Comparison of ENCODE assay signal across 16 cellular contexts in the genomic region with DNA sequence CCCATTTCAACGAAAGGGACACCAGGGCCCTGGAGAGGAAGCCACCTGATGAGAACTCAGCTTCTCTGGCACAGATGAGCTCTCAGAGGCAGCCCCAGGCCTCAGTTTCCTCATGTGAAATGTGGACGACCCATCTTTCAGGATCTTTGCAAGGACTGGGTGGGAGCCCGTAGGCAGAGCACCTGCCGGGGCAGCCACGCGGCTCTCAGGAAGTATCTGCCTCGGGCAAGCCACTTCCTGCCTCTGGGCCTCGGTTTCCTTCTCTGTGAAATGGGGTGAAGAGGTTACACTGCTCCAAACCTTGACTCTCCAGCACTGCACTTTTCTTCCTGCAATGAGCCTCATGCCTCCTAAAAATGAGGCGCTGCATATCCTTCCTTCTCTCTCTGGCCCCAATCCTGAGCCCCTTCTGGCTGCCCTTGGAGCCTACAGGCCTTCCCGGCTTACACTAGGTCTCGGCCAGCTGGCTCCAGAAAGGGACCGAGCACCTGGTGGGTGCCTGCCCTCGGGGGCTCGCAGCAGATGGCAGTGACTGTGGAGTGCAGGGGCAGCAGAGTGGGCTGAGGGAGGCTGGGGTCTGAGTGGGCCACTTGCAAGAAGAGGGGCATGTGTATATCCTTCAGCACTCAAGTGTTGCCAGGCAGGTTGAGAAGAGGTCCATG. TPM values are rescaled to one million over a fixed set of nuclear protein-coding genes. Genes with fewer than 3 reads are reported as not detected.
DNase-seq lines count a peak whose midpoint lies in the region; ATAC-seq and TF ChIP-seq lines count a peak whose summit lies in the region.
"Had no signal": no experiment of that assay in that cellular context is flagged by ENCODE, and none has a peak within 500 bp of the region (broad histone marks: within the 10 kb centered on the region; RNA-seq: fewer than 3 reads in every experiment).

No MANE protein-coding gene starts in this region.

- H3K36me3 ChIP-seq in BLaER1 treated with 17β-estradiol and CSF1 and Interleukin-3, amounts not matched to agents 10 nM and 100 nM: peaks cover 0 to 23% (median 0%) of the 10 kb centered on the region in 11 experiments; a peak in 7 of 22 replicates
- H3K36me3 ChIP-seq in testis (ENCODE audit: low read depth, missing control alignments): no peaks in the 10 kb centered on the region
- peaks cover 6% of the 10 kb centered on the region for H3K36me3 ChIP-seq in WERI-Rb-1
- H3K36me3 ChIP-seq: uterus had no signal

- peaks cover 68 to 79% (median 74%) of the 10 kb centered on the region in 11 experiments for H4K20me1 ChIP-seq in BLaER1 treated with 17β-estradiol and CSF1 and Interleukin-3, amounts not matched to agents 10 nM and 100 nM

- intact Hi-C loops in testis (cut with DNase I; ENCODE audit: low total_unique reads): no loop called here

- H3K4me2 ChIP-seq in BLaER1 treated with 17β-estradiol and CSF1 and Interleukin-3, amounts not matched to agents 10 nM and 100 nM: peak overlapping the region; percentile 91 to 98 (median 95)

- H3K27me3 ChIP-seq in BLaER1 treated with 17β-estradiol and CSF1 and Interleukin-3, amounts not matched to agents 10 nM and 100 nM: no peaks in the 10 kb centered on the region
- H3K27me3 ChIP-seq in layer of hippocampus (ENCODE audit: control insufficient read depth, insufficient read depth, low read length) (no peaks in the 10 kb centered on the region), testis (no peaks in the 10 kb centered on the region), WERI-Rb-1 (ENCODE audit: insufficient read depth, low read depth, severe bottlenecking) (no peaks in the 10 kb centered on the region)
- H3K27me3 ChIP-seq: uterus had no signal

- TF ChIP-seq POLR2A in testis (IDR thresholded peaks at IDR 0.05): no peak

- H3K27me3 Mint-ChIP-seq in activated T-helper 17 cell treated with anti-CD3 and anti-CD28 coated beads, Interleukin-2, amount 50 U/mL, for 72 hours: no peaks in the 10 kb centered on the region

- peak overlapping the region in 6 of 10 experiments; percentile 1 to 98 (median 16); a peak in 5 of 20 replicates for H3K4me3 ChIP-seq in BLaER1 treated with 17β-estradiol and CSF1 and Interleukin-3, amounts not matched to agents 10 nM and 100 nM
- H3K4me3 ChIP-seq in HFF-Myc (replicated peaks; ENCODE audit: low read depth, low read length) (peak overlapping the region; percentile 85), testis (no peak overlapping the region), WERI-Rb-1 (ENCODE audit: low read depth, low read length) (no peak overlapping the region)
- H3K4me3 ChIP-seq: heart right ventricle, uterus had no signal

- H3K27ac ChIP-seq in BLaER1 treated with 17β-estradiol and CSF1 and Interleukin-3, amounts not matched to agents 10 nM and 100 nM: peak overlapping the region in 5 of 11 experiments; percentile 2 to 92 (median 11); a peak in 4 of 22 replicates
- H3K27ac ChIP-seq in layer of hippocampus (ENCODE audit: low read depth, low read length) (peak overlapping the region; percentile 10), testis (no peak overlapping the region), WERI-Rb-1 (no peak overlapping the region)

- peaks cover 38% of the 10 kb centered on the region for H3K4me1 Mint-ChIP-seq in activated T-helper 17 cell treated with anti-CD3 and anti-CD28 coated beads, Interleukin-2, amount 50 U/mL, for 72 hours

- H3K9me3 Mint-ChIP-seq in activated T-helper 17 cell treated with anti-CD3 and anti-CD28 coated beads, Interleukin-2, amount 50 U/mL, for 72 hours: no peaks in the 10 kb centered on the region

- H3K4me1 ChIP-seq in BLaER1 treated with 17β-estradiol and CSF1 and Interleukin-3, amounts not matched to agents 10 nM and 100 nM: peaks cover 84 to 94% (median 90%) of the 10 kb centered on the region in 10 experiments
- peaks cover 63% of the 10 kb centered on the region for H3K4me1 ChIP-seq in testis

- peak overlapping the region; percentile 97 for H3K4me3 Mint-ChIP-seq in activated T-helper 17 cell treated with anti-CD3 and anti-CD28 coated beads, Interleukin-2, amount 50 U/mL, for 72 hours

- peak; percentile 34 for ATAC-seq in activated T-helper 17 cell treated with anti-CD3 and anti-CD28 coated beads, Interleukin-2, amount 50 U/mL, for 72 hours (replicated peaks)
- ATAC-seq: heart right ventricle had no signal

- TF ChIP-seq CTCF in HFF-Myc (IDR thresholded peaks at IDR 0.05; ENCODE audit: low read depth, low read length, missing control alignments) (no peak), testis (IDR thresholded peaks at IDR 0.05) (no peak), WERI-Rb-1 (IDR thresholded peaks at IDR 0.05; ENCODE audit: low read depth, low read length) (no peak)

- no peaks in the 10 kb centered on the region for H3K9me3 ChIP-seq in BLaER1 treated with 17β-estradiol and CSF1 and Interleukin-3, amounts not matched to agents 10 nM and 100 nM (replicated peaks in 1 of 11)
- H3K9me3 ChIP-seq in testis: no peaks in the 10 kb centered on the region
- H3K9me3 ChIP-seq in WERI-Rb-1 (ENCODE audit: severe bottlenecking): no peaks in the 10 kb centered on the region
- H3K9me3 ChIP-seq: heart right ventricle, uterus had no signal

- H3K36me3 Mint-ChIP-seq in activated T-helper 17 cell treated with anti-CD3 and anti-CD28 coated beads, Interleukin-2, amount 50 U/mL, for 72 hours (ENCODE audit: low read depth): peaks cover 26% of the 10 kb centered on the region

- peak overlapping the region in 10 of 11 experiments; percentile 37 to 95 (median 54); a peak in 18 of 22 replicates for H3K9ac ChIP-seq in BLaER1 treated with 17β-estradiol and CSF1 and Interleukin-3, amounts not matched to agents 10 nM and 100 nM

- H3K27ac Mint-ChIP-seq in activated T-helper 17 cell treated with anti-CD3 and anti-CD28 coated beads, Interleukin-2, amount 50 U/mL, for 72 hours: peak overlapping the region; percentile 95

- 68 to 77% methylated on average over 10 to 14 of the region's 14 CpGs for WGBS in testis, 2 donors

- DNase-seq in HFF-Myc (ENCODE audit: extremely low read depth, low read depth) (no peak), testis (no peak), HuH-7.5 (ENCODE audit: low spot score) (no peak), WERI-Rb-1 (no peak), NCI-H345 treated with DMSO at 0.1 percent for 48 hours (lab: John Stamatoyannopoulos, UW; ENCODE audit: unreplicated experiment) (no peak)
- DNase-seq: activated CD4-positive, CD25-positive, alpha-beta regulatory T cell treated with anti-CD3 and anti-CD28 coated beads, Interleukin-2, amount 50 U/mL, for 72 hours; Calu3; heart right ventricle; mesenchymal stem cell; NCI-H345 had no signal

RNA-seq across cellular contexts. Expression of a gene that starts 3.5 kb away (rescaled TPM):
- 100 to 1,000 TPM in 1 of 2 donors, 10 to 100 TPM in 1; 73.8 to 169 TPM for total RNA-seq in activated T-helper 17 cell treated with anti-CD3 and anti-CD28 coated beads, Interleukin-2, amount 50 U/mL, for 72 hours
- 100 to 1,000 TPM in 1 of 2 donors, 10 to 100 TPM in 1; 90.3 to 118 TPM for total RNA-seq in testis
- polyA plus RNA-seq in testis (ENCODE audit: insufficient read depth, low read depth, low replicate concordance): 80.5 TPM

RNA-seq across cellular contexts. Expression of a gene that starts 15.3 kb away (rescaled TPM):
- 10 to 100 TPM; 15.9 to 22.0 TPM for total RNA-seq in activated T-helper 17 cell treated with anti-CD3 and anti-CD28 coated beads, Interleukin-2, amount 50 U/mL, for 72 hours
- total RNA-seq in testis: 1,000 to 10,000 TPM in 1 of 2 donors, 100 to 1,000 TPM in 1; 1,000 to 1,122 TPM
- 493 TPM for polyA plus RNA-seq in testis (ENCODE audit: insufficient read depth, low read depth, low replicate concordance)

RNA-seq across cellular contexts. Expression of a gene that starts 25.2 kb away (rescaled TPM):
- total RNA-seq in activated T-helper 17 cell treated with anti-CD3 and anti-CD28 coated beads, Interleukin-2, amount 50 U/mL, for 72 hours: not detected
- 1 to 10 TPM; 1.6 to 4.0 TPM for total RNA-seq in testis
- 3.4 TPM for polyA plus RNA-seq in testis (ENCODE audit: insufficient read depth, low read depth, low replicate concordance)
- total RNA-seq: astrocyte, Calu3, SK-MEL-5 had no signal

RNA-seq across cellular contexts. Expression of a gene that starts 36.7 kb away (rescaled TPM):
- total RNA-seq in activated T-helper 17 cell treated with anti-CD3 and anti-CD28 coated beads, Interleukin-2, amount 50 U/mL, for 72 hours: under 1 TPM; 0.45 to 0.50 TPM
- 1 to 10 TPM in 1 of 2 donors, under 1 TPM in 1; 0.93 to 2.5 TPM for total RNA-seq in testis
- 1.0 TPM for polyA plus RNA-seq in testis (ENCODE audit: insufficient read depth, low read depth, low replicate concordance)

Comparison
In these comparisons a context has a peak if more than half of its experiments do, and no peak if none do; other contexts are left out.
1. H3K4me3 ChIP-seq: peak in BLaER1 treated with 17β-estradiol and CSF1 and Interleukin-3, amounts not matched to agents 10 nM and 100 nM (6 of 10) and HFF-Myc (single experiment); none in testis (0 of 2) and WERI-Rb-1 (single experiment).
2. RNA of a gene that starts 15.3 kb away (total RNA-seq): 1,000 to 1,122 TPM in testis; 15.9 to 22.0 TPM in activated T-helper 17 cell treated with anti-CD3 and anti-CD28 coated beads, Interleukin-2, amount 50 U/mL, for 72 hours; every median in the first group is over 10 times any median in the second.